10 cellular contexts compared by ENCODE assay signal in genomic region chrX:42499620-42500019, GRCh38.
"Had no signal": no experiment of that assay in that cellular context is flagged by ENCODE, and none has a peak within 500 bp of the region (broad histone marks: within the 10 kb centered on the region; RNA-seq: fewer than 3 reads in every experiment).

No MANE protein-coding gene starts in this region.

- H3K27ac Mint-ChIP-seq: GM23338, H9, IgD-negative memory B cell had no signal

- H3K9ac ChIP-seq: KMS-11 had no signal

- H3K4me2 ChIP-seq: GM23338, KMS-11 had no signal

- H3K4me3 Mint-ChIP-seq: GM23338, H9, IgD-negative memory B cell had no signal

- ATAC-seq: GM23338, HepG2 had no signal

- H3K4me3 ChIP-seq: GM23338 had no signal

- DNase-seq: H9, HCEC 1CT, KBM-7 had no signal

- FAIRE-seq: H1, H54, HepG2 had no signal

- H3K36me3 Mint-ChIP-seq: IgD-negative memory B cell had no signal

- H2AFZ ChIP-seq: GM23338 had no signal

- H3K9me3 Mint-ChIP-seq: GM23338 had no signal

- H3K27ac ChIP-seq: HL-60, KMS-11 had no signal
